ENCODE assay signal across 1 cellular context in the genomic region with DNA sequence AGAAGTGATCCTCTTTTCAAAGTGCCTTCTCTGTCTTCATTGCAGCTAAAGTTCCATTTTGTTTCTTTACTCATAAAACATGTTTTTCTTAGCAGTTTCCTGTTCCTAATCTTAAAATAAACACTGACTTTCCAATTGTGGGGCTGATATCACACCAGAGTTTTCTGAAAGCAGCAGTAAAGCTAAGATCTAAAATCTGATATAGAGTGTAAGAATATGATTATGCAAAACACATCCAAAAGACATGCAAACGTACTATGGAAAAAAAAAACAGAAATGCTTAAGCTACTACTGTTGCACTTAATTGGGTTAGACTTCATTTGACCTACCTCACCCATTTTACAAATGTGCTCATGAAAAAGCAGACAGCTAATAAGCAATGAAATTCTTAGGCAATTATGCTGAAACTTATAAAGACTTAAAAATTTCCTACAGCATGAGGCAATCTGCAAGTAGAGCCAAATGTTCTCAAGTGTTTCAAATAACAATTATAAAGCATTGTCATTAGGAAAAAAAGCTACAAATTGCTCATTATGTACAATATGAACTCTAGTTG.
TF ChIP-seq lines count a peak whose summit lies in the region.

No MANE protein-coding gene starts in this region.

TF ChIP-seq in HepG2, 621 proteins besides CTCF, POLR2A, EP300 and RAD21:
- TF ChIP-seq, protein P1, sequence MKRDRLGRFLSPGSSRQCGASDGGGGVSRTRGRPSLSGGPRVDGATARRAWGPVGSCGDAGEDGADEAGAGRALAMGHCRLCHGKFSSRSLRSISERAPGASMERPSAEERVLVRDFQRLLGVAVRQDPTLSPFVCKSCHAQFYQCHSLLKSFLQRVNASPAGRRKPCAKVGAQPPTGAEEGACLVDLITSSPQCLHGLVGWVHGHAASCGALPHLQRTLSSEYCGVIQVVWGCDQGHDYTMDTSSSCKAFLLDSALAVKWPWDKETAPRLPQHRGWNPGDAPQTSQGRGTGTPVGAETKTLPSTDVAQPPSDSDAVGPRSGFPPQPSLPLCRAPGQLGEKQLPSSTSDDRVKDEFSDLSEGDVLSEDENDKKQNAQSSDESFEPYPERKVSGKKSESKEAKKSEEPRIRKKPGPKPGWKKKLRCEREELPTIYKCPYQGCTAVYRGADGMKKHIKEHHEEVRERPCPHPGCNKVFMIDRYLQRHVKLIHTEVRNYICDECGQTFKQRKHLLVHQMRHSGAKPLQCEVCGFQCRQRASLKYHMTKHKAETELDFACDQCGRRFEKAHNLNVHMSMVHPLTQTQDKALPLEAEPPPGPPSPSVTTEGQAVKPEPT (CRISPR knock-in tag; IDR thresholded peaks at IDR 0.05; ENCODE audit: low read depth), result no peak
- no peak for TF ChIP-seq ARNT (IDR thresholded peaks at IDR 0.05)
- TF ChIP-seq ZFYVE20 (CRISPR knock-in tag; IDR thresholded peaks at IDR 0.05; ENCODE audit: borderline replicate concordance, low read depth), result no peak
- no peak for TF ChIP-seq PLRG1 (conservative IDR thresholded peaks at IDR 0.05)
- no peak for TF ChIP-seq SIN3A (IDR thresholded peaks at IDR 0.05; ENCODE audit: borderline replicate concordance, low read depth, low read length)
- TF ChIP-seq, protein P2, sequence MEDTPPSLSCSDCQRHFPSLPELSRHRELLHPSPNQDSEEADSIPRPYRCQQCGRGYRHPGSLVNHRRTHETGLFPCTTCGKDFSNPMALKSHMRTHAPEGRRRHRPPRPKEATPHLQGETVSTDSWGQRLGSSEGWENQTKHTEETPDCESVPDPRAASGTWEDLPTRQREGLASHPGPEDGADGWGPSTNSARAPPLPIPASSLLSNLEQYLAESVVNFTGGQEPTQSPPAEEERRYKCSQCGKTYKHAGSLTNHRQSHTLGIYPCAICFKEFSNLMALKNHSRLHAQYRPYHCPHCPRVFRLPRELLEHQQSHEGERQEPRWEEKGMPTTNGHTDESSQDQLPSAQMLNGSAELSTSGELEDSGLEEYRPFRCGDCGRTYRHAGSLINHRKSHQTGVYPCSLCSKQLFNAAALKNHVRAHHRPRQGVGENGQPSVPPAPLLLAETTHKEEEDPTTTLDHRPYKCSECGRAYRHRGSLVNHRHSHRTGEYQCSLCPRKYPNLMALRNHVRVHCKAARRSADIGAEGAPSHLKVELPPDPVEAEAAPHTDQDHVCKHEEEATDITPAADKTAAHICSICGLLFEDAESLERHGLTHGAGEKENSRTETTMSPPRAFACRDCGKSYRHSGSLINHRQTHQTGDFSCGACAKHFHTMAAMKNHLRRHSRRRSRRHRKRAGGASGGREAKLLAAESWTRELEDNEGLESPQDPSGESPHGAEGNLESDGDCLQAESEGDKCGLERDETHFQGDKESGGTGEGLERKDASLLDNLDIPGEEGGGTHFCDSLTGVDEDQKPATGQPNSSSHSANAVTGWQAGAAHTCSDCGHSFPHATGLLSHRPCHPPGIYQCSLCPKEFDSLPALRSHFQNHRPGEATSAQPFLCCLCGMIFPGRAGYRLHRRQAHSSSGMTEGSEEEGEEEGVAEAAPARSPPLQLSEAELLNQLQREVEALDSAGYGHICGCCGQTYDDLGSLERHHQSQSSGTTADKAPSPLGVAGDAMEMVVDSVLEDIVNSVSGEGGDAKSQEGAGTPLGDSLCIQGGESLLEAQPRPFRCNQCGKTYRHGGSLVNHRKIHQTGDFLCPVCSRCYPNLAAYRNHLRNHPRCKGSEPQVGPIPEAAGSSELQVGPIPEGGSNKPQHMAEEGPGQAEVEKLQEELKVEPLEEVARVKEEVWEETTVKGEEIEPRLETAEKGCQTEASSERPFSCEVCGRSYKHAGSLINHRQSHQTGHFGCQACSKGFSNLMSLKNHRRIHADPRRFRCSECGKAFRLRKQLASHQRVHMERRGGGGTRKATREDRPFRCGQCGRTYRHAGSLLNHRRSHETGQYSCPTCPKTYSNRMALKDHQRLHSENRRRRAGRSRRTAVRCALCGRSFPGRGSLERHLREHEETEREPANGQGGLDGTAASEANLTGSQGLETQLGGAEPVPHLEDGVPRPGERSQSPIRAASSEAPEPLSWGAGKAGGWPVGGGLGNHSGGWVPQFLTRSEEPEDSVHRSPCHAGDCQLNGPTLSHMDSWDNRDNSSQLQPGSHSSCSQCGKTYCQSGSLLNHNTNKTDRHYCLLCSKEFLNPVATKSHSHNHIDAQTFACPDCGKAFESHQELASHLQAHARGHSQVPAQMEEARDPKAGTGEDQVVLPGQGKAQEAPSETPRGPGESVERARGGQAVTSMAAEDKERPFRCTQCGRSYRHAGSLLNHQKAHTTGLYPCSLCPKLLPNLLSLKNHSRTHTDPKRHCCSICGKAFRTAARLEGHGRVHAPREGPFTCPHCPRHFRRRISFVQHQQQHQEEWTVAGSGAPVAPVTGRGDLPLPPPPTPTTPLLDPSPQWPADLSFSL (CRISPR knock-in tag; IDR thresholded peaks at IDR 0.05), result no peak
- TF ChIP-seq PRDM10 (CRISPR knock-in tag; IDR thresholded peaks at IDR 0.05; ENCODE audit: low read depth), result no peak
- TF ChIP-seq ZNF550 (CRISPR knock-in tag; IDR thresholded peaks at IDR 0.05; ENCODE audit: borderline replicate concordance), result no peak
- TF ChIP-seq ZNF34 (CRISPR knock-in tag; IDR thresholded peaks at IDR 0.05; ENCODE audit: borderline replicate concordance), result no peak
- TF ChIP-seq, protein P3, sequence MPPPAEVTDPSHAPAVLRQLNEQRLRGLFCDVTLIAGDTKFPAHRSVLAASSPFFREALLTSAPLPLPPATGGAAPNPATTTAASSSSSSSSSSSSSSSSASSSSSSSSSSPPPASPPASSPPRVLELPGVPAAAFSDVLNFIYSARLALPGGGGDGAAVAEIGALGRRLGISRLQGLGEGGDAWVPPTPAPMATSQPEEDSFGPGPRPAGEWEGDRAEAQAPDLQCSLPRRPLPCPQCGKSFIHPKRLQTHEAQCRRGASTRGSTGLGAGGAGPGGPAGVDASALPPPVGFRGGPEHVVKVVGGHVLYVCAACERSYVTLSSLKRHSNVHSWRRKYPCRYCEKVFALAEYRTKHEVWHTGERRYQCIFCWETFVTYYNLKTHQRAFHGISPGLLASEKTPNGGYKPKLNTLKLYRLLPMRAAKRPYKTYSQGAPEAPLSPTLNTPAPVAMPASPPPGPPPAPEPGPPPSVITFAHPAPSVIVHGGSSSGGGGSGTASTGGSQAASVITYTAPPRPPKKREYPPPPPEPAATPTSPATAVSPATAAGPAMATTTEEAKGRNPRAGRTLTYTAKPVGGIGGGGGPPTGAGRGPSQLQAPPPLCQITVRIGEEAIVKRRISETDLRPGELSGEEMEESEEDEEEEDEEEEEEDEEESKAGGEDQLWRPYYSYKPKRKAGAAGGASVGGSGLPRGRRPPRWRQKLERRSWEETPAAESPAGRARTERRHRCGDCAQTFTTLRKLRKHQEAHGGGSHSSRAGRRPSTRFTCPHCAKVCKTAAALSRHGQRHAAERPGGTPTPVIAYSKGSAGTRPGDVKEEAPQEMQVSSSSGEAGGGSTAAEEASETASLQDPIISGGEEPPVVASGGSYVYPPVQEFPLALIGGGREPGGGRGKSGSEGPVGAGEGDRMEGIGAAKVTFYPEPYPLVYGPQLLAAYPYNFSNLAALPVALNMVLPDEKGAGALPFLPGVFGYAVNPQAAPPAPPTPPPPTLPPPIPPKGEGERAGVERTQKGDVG (CRISPR knock-in tag; IDR thresholded peaks at IDR 0.05; ENCODE audit: borderline replicate concordance), result no peak
- TF ChIP-seq HDAC6 (IDR thresholded peaks at IDR 0.05; ENCODE audit: low read depth, low read length), result no peak
- TF ChIP-seq PATZ1 (CRISPR knock-in tag; IDR thresholded peaks at IDR 0.05), result no peak
